ENCODE assay signal across 16 cellular contexts in genomic region chr2:52904511-52904910, GRCh38.
A peak's percentile ranks its signal among the peaks of the same experiment; 100 is the strongest.
DNase-seq lines count a peak whose midpoint lies in the region; TF ChIP-seq lines count a peak whose summit lies in the region.
"Had no signal": no experiment of that assay in that cellular context is flagged by ENCODE, and none has a peak within 500 bp of the region (broad histone marks: within the 10 kb centered on the region; RNA-seq: fewer than 3 reads in every experiment).

No MANE protein-coding gene starts in this region.

- intact Hi-C loops in activated CD4-positive, alpha-beta T cell treated with anti-CD3 and anti-CD28 coated beads, Interleukin-2, amount 10 ng/mL, durations not matched to agents 24 days and 14 days (cut with micrococcal nuclease), result no loop called here

- peaks cover 22% of the 10 kb centered on the region for H3K4me1 Mint-ChIP-seq in nephron
- no peaks in the 10 kb centered on the region for H3K4me1 Mint-ChIP-seq in activated CD4-positive, alpha-beta T cell treated with anti-CD3 and anti-CD28 coated beads, Interleukin-2, amount 10 ng/mL, durations not matched to agents 24 days and 14 days
- H3K4me1 Mint-ChIP-seq: B cell had no signal

- H3K4me3 Mint-ChIP-seq in nephron, result no peak overlapping the region
- H3K4me3 Mint-ChIP-seq in activated CD4-positive, alpha-beta T cell treated with anti-CD3 and anti-CD28 coated beads, Interleukin-2, amount 10 ng/mL, durations not matched to agents 24 days and 14 days, result no peak overlapping the region
- H3K4me3 Mint-ChIP-seq: B cell; CD4-positive, alpha-beta T cell had no signal

- peaks cover 29% of the 10 kb centered on the region for H3K9me3 Mint-ChIP-seq in nephron
- H3K9me3 Mint-ChIP-seq in activated CD4-positive, alpha-beta T cell treated with anti-CD3 and anti-CD28 coated beads, Interleukin-2, amount 10 ng/mL, durations not matched to agents 24 days and 14 days, result peaks cover 14% of the 10 kb centered on the region

- no peaks in the 10 kb centered on the region for H3K36me3 Mint-ChIP-seq in nephron (ENCODE audit: low read depth)
- no peaks in the 10 kb centered on the region for H3K36me3 Mint-ChIP-seq in activated CD4-positive, alpha-beta T cell treated with anti-CD3 and anti-CD28 coated beads, Interleukin-2, amount 10 ng/mL, durations not matched to agents 24 days and 14 days (ENCODE audit: low read depth)

- TF ChIP-seq CTCF in nephron (IDR thresholded peaks at IDR 0.05; ENCODE audit: unreplicated experiment in 3 of 3), result no peak

- DNase-seq in HT-29 (ENCODE audit: low spot score) (peak; percentile 55), NCI-H524 (lab: John Stamatoyannopoulos, UW) (peak; percentile 29 to 75), dedifferentiated amniotic fluid mesenchymal stem cell (ENCODE audit: extremely low spot score) (peak; percentile 59), putamen (ENCODE audit: low spot score) (no peak), NCI-H1436 (lab: John Stamatoyannopoulos, UW) (no peak)
- no peak for DNase-seq in activated CD4-positive, alpha-beta T cell treated with anti-CD3 and anti-CD28 coated beads, Interleukin-2, amount 10 ng/mL, durations not matched to agents 24 days and 14 days
- DNase-seq: ACHN; CD4-positive, alpha-beta T cell; GM23248; NCI-H1092; NCI-H1694 treated with DMSO at 0.1 percent for 48 hours; NCI-H2171; NCI-H446 treated with DMSO at 0.1 percent for 48 hours; SHP77 treated with DMSO at 0.1 percent for 48 hours had no signal

- H3K27ac Mint-ChIP-seq in nephron, result peak overlapping the region; percentile 3 to 53 (median 24)
- no peak overlapping the region for H3K27ac Mint-ChIP-seq in activated CD4-positive, alpha-beta T cell treated with anti-CD3 and anti-CD28 coated beads, Interleukin-2, amount 10 ng/mL, durations not matched to agents 24 days and 14 days
- H3K27ac Mint-ChIP-seq: B cell; CD4-positive, alpha-beta T cell had no signal

- H3K27me3 Mint-ChIP-seq in nephron (ENCODE audit: low read depth), result no peaks in the 10 kb centered on the region
- no peaks in the 10 kb centered on the region for H3K27me3 Mint-ChIP-seq in activated CD4-positive, alpha-beta T cell treated with anti-CD3 and anti-CD28 coated beads, Interleukin-2, amount 10 ng/mL, durations not matched to agents 24 days and 14 days
- H3K27me3 Mint-ChIP-seq: B cell; CD4-positive, alpha-beta T cell had no signal

Comparison
In these comparisons a context has a peak if more than half of its experiments do, and no peak if none do; other contexts are left out.
1. DNase-seq: peak in HT-29 (single experiment), NCI-H524 (2 of 2) and dedifferentiated amniotic fluid mesenchymal stem cell (single experiment); none in activated CD4-positive, alpha-beta T cell treated with anti-CD3 and anti-CD28 coated beads, Interleukin-2, amount 10 ng/mL, durations not matched to agents 24 days and 14 days (single experiment), putamen (single experiment) and NCI-H1436 (single experiment).